18 cellular contexts compared by ENCODE assay signal in the genomic region with DNA sequence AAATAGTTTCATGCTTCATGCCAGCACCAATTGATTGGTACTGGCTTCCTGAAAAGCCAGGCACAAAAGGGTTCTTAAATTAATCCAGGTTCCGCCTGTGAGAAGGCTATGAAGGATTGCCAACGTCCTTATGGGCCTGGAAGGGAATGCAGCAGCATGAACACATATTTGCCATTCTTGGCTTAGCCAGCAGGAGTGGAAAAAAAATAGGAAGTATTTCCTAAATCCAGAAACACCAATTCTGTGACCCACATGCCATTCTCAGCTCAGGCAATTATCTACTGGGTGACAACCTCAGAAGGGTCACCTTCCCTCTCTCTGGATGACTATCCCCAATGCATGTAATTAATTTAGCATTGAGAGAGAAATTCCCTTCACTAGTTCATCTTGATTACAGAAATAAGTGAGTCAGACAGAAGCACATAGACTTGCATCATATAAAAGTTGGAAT. TPM values are rescaled to one million over a fixed set of nuclear protein-coding genes. Genes with fewer than 3 reads are reported as not detected.
DNase-seq lines count a peak whose midpoint lies in the region; ATAC-seq and TF ChIP-seq lines count a peak whose summit lies in the region.
"Had no signal": no experiment of that assay in that cellular context is flagged by ENCODE, and none has a peak within 500 bp of the region (broad histone marks: within the 10 kb centered on the region; RNA-seq: fewer than 3 reads in every experiment).

No MANE protein-coding gene starts in this region.

- in situ Hi-C loops in brain microvascular endothelial cell (cut with HindIII; ENCODE audit: low pct_ligation_motif_present, low sequenced_read_pairs), result no loop called here

- H3K27me3 ChIP-seq in right atrium auricular region (no peaks in the 10 kb centered on the region), brain microvascular endothelial cell (replicated peaks) (no peaks in the 10 kb centered on the region), gastroesophageal sphincter (no peaks in the 10 kb centered on the region), tibial nerve (no peaks in the 10 kb centered on the region)
- H3K27me3 ChIP-seq: BLaER1, neutrophil had no signal

- ATAC-seq in Right ventricle myocardium superior (ENCODE audit: poor library complexity) (peak; percentile 53), gastroesophageal sphincter (peak; percentile 47), GM21381 (IDR thresholded peaks at IDR 0.05; ENCODE audit: unreplicated experiment) (no peak)
- ATAC-seq: stimulated activated naive CD8-positive, alpha-beta T cell treated with anti-CD3 and anti-CD28 coated beads, Interleukin-15, Interleukin-2, amounts not matched to agents 100 U/mL and 50 U/mL, for 24 hours had no signal

- H3K4me1 ChIP-seq in right atrium auricular region (peaks cover 0 to 20% of the 10 kb centered on the region in 2 donors), gastroesophageal sphincter (peaks cover 0 to 30% (median 10%) of the 10 kb centered on the region in 3 donors), tibial nerve (peaks cover 0 to 48% (median 7%) of the 10 kb centered on the region in 4 donors)
- H3K4me1 ChIP-seq: BLaER1 had no signal

- TF ChIP-seq POLR2A in gastroesophageal sphincter (IDR thresholded peaks at IDR 0.05), result no peak
- TF ChIP-seq POLR2A in tibial nerve (IDR thresholded peaks at IDR 0.05), result no peak

- no peak for TF ChIP-seq EP300 in gastroesophageal sphincter (IDR thresholded peaks at IDR 0.05)
- no peak for TF ChIP-seq EP300 in tibial nerve (IDR thresholded peaks at IDR 0.05)

- H3K9me3 ChIP-seq in right atrium auricular region, result no peaks in the 10 kb centered on the region
- no peaks in the 10 kb centered on the region for H3K9me3 ChIP-seq in gastroesophageal sphincter
- H3K9me3 ChIP-seq in tibial nerve, result no peaks in the 10 kb centered on the region
- H3K9me3 ChIP-seq: BLaER1, neutrophil had no signal

- WGBS in gastroesophageal sphincter (ENCODE audit: low coverage in 1 of 2), 2 donors, result 27 to 37% methylated on average over 2 of the region's 2 CpGs
- 23 to 34% methylated on average over 2 of the region's 2 CpGs for WGBS in tibial nerve, 2 donors

- TF ChIP-seq CTCF in right atrium auricular region (IDR thresholded peaks at IDR 0.05) (no peak), brain microvascular endothelial cell (IDR thresholded peaks at IDR 0.05; ENCODE audit: low read depth, low read length, missing control alignments) (peak; percentile 1), gastroesophageal sphincter (IDR thresholded peaks at IDR 0.05) (peak in 1 of 4 experiments; percentile 26), tibial nerve (IDR thresholded peaks at IDR 0.05) (peak in 1 of 5 experiments; percentile 8)

- DNase-seq in Right ventricle myocardium superior (no peak), right atrium auricular region (ENCODE audit: low spot score) (no peak), brain microvascular endothelial cell (no peak), tibial nerve (ENCODE audit: low spot score in 2 of 2) (no peak), H4 (ENCODE audit: low spot score) (no peak), inferior parietal cortex (ENCODE audit: extremely low spot score) (no peak)
- DNase-seq: 8988T; activated CD4-positive, alpha-beta T cell treated with anti-CD3 and anti-CD28 coated beads, Interleukin-2, amount 50 U/mL, for 4 hours; activated gamma-delta T cell treated with Interleukin-2 at 50 U/mL for 16 hours; Calu3; NCI-H1417; NCI-H524 treated with DMSO at 0.1 percent for 48 hours; stimulated activated naive CD8-positive, alpha-beta T cell treated with anti-CD3 and anti-CD28 coated beads, Interleukin-15, Interleukin-2, amounts not matched to agents 100 U/mL and 50 U/mL, for 24 hours had no signal

- intact Hi-C loops in Right ventricle myocardium superior (cut with DNase I), result no loop called here

- H3K4me3 ChIP-seq in right atrium auricular region, result no peak overlapping the region
- H3K4me3 ChIP-seq in brain microvascular endothelial cell (ENCODE audit: low read depth, low read length), result no peak overlapping the region
- H3K4me3 ChIP-seq in gastroesophageal sphincter, result no peak overlapping the region
- H3K4me3 ChIP-seq in tibial nerve, result no peak overlapping the region
- H3K4me3 ChIP-seq: BLaER1 had no signal

- no peak overlapping the region for H3K27ac ChIP-seq in right atrium auricular region
- H3K27ac ChIP-seq in brain microvascular endothelial cell, result no peak overlapping the region
- peak overlapping the region in 2 of 4 donors; percentile 1 to 55 for H3K27ac ChIP-seq in gastroesophageal sphincter
- peak overlapping the region in 3 of 4 donors; percentile 6 to 69 (median 67) for H3K27ac ChIP-seq in tibial nerve
- H3K27ac ChIP-seq: BLaER1, neutrophil had no signal

- peaks cover 40% of the 10 kb centered on the region for H3K36me3 ChIP-seq in right atrium auricular region
- H3K36me3 ChIP-seq in brain microvascular endothelial cell (replicated peaks), result no peaks in the 10 kb centered on the region
- peaks cover 0 to 58% of the 10 kb centered on the region in 2 donors for H3K36me3 ChIP-seq in gastroesophageal sphincter
- H3K36me3 ChIP-seq in tibial nerve, result peaks cover 0 to 48% (median 0%) of the 10 kb centered on the region in 3 donors
- H3K36me3 ChIP-seq: BLaER1, neutrophil had no signal

RNA-seq across cellular contexts. Expression of gene ADAMTS9, which starts 36.0 kb away (rescaled TPM):
- total RNA-seq in Right ventricle myocardium superior, result 15.4 TPM
- total RNA-seq in right atrium auricular region, result 10 to 100 TPM; 20.2 to 21.0 TPM
- total RNA-seq in gastroesophageal sphincter, result 100 to 1,000 TPM in 1 of 4 donors, 10 to 100 TPM in 3; 30.7 to 102 (median 48.3) TPM
- total RNA-seq in tibial nerve, result 100 to 1,000 TPM in 1 of 4 donors, 10 to 100 TPM in 3; 79.1 to 145 (median 95.0) TPM
- 1.8 and 4.4 TPM in 2 replicates for total RNA-seq in H4 (2014; rRNA removed; shearing (Covaris generic))
- total RNA-seq: T-helper 1 cell treated with Interleukin-12 subunit alpha and Interleukin-12 subunit beta and Interleukin-4 antibody, amounts not matched to agents 30 ng/mL and 1 ng/mL, for 36 hours had no signal

Comparison
In these comparisons a context has a peak if more than half of its experiments do, and no peak if none do; other contexts are left out.
1. H3K27ac ChIP-seq: peak in tibial nerve (3 of 4); none in right atrium auricular region (0 of 2) and brain microvascular endothelial cell (single experiment).